3 cellular contexts compared by ENCODE assay signal in the genomic region with DNA sequence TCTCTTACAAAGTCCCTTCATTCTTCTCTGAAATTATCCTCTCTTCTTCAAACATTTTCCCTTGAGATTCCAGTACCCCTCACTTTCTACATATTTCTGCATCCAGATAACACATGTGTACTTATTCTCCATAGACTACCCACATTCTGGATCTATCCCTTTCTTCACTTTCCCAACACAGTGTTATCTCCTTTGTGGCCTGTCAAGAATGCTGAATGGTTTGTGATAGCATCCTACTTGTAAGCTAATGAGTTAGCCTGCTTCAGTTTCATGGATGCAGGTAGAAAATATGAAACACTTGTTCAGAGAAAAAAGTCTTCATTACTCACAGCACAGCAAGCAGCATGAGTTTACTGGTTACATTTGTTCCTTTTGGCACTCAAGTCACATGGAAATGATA.
"Had no signal": no experiment of that assay in that cellular context is flagged by ENCODE, and none has a peak within 500 bp of the region (broad histone marks: within the 10 kb centered on the region; RNA-seq: fewer than 3 reads in every experiment).

No MANE protein-coding gene starts in this region.

- DNase-seq: GDM1, GF-D8 had no signal

- ATAC-seq: GM12878 had no signal

- H3K4me3 ChIP-seq: GM12878 had no signal
